22 cellular contexts compared by ENCODE assay signal in the genomic region with DNA sequence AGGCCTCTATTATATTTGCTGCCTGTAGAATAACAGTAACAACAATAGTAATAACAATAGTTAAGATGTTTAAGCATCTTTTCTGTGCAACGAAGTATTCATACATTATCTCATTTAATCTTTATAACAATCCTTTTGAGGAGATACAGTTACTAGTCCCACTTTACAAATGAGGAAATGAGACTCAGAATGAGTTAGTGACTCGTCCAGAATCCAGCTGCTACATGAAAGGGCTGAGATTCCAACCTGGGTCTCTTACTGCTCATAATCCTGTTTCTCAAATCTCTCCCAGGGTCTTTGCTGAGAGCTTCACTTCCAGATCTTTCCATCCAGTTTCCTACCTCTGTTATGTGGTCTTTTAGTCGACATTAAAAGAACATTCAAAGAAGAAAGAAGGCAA.
DNase-seq lines count a peak whose midpoint lies in the region; ATAC-seq, FAIRE-seq and TF ChIP-seq lines count a peak whose summit lies in the region.
"Had no signal": no experiment of that assay in that cellular context is flagged by ENCODE, and none has a peak within 500 bp of the region (broad histone marks: within the 10 kb centered on the region; RNA-seq: fewer than 3 reads in every experiment).

No MANE protein-coding gene starts in this region.

- no peaks in the 10 kb centered on the region for H4K20me1 ChIP-seq in smooth muscle cell (ENCODE audit: low read depth)
- H4K20me1 ChIP-seq: BLaER1 treated with 17β-estradiol and CSF1 and Interleukin-3, amounts not matched to agents 10 nM and 100 nM had no signal

- TF ChIP-seq CTCF in esophagus muscularis mucosa (IDR thresholded peaks at IDR 0.05), result no peak
- no peak for TF ChIP-seq CTCF in smooth muscle cell (IDR thresholded peaks at IDR 0.05; ENCODE audit: borderline replicate concordance, insufficient read depth, poor library complexity, severe bottlenecking)
- no peak for TF ChIP-seq CTCF in chondrocyte (IDR thresholded peaks at IDR 0.05)
- no peak for TF ChIP-seq CTCF in upper lobe of left lung (IDR thresholded peaks at IDR 0.05)

- H3K36me3 ChIP-seq in esophagus muscularis mucosa (no peaks in the 10 kb centered on the region), mesendoderm (ENCODE audit: control insufficient read depth, insufficient read depth, low read length) (no peaks in the 10 kb centered on the region), smooth muscle cell (ENCODE audit: low read depth) (no peaks in the 10 kb centered on the region), upper lobe of left lung (no peaks in the 10 kb centered on the region)

- no peak overlapping the region for H3K4me3 Mint-ChIP-seq in chondrocyte (ENCODE audit: unreplicated experiment)
- H3K4me3 Mint-ChIP-seq: B cell; CD4-positive, alpha-beta T cell; CD8-positive, alpha-beta T cell had no signal

- no peak for DNase-seq in GM12891 (ENCODE audit: insufficient read length, low spot score)
- DNase-seq in esophagus muscularis mucosa (ENCODE audit: extremely low spot score), result peak; percentile 19
- DNase-seq in mesendoderm, result no peak
- DNase-seq in smooth muscle cell (lab: John Stamatoyannopoulos, UW; ENCODE audit: unreplicated experiment), result no peak
- no peak for DNase-seq in chondrocyte (ENCODE audit: low spot score)
- no peak for DNase-seq in upper lobe of left lung
- DNase-seq: AML-193; Caco-2; Calu3; CD4-positive, alpha-beta T cell; CD8-positive, alpha-beta T cell; DMS79 treated with DMSO at 0.1 percent for 48 hours; GF-D8 had no signal

- peaks cover 1% of the 10 kb centered on the region for H3K36me3 Mint-ChIP-seq in chondrocyte (ENCODE audit: low read depth)
- H3K36me3 Mint-ChIP-seq: CD8-positive, alpha-beta T cell had no signal

- H3K4me3 ChIP-seq in esophagus muscularis mucosa (no peak overlapping the region), mesendoderm (ENCODE audit: low read length) (no peak overlapping the region), smooth muscle cell (no peak overlapping the region), upper lobe of left lung (no peak overlapping the region)
- H3K4me3 ChIP-seq: A549; BLaER1 treated with 17β-estradiol and CSF1 and Interleukin-3, amounts not matched to agents 10 nM and 100 nM had no signal

- no peak overlapping the region for H4K8ac ChIP-seq in mesendoderm (ENCODE audit: low read depth, low read length)

- H3K79me1 ChIP-seq in mesendoderm (ENCODE audit: low read length), result no peaks in the 10 kb centered on the region

- no peak overlapping the region for H3K27ac ChIP-seq in esophagus muscularis mucosa (replicated peaks in 1 of 4)
- H3K27ac ChIP-seq in mesendoderm (ENCODE audit: low read depth, low read length), result no peak overlapping the region
- no peak overlapping the region for H3K27ac ChIP-seq in smooth muscle cell (ENCODE audit: low read depth)
- no peak overlapping the region for H3K27ac ChIP-seq in upper lobe of left lung
- H3K27ac ChIP-seq: 22Rv1; A549; BLaER1 treated with 17β-estradiol and CSF1 and Interleukin-3, amounts not matched to agents 10 nM and 100 nM; C4-2B had no signal

- H3K27me3 ChIP-seq in esophagus muscularis mucosa (no peaks in the 10 kb centered on the region), mesendoderm (ENCODE audit: insufficient read depth, low read length, poor library complexity) (no peaks in the 10 kb centered on the region), smooth muscle cell (ENCODE audit: low read depth) (no peaks in the 10 kb centered on the region), upper lobe of left lung (no peaks in the 10 kb centered on the region)
- H3K27me3 ChIP-seq: BLaER1 treated with 17β-estradiol and CSF1 and Interleukin-3, amounts not matched to agents 10 nM and 100 nM had no signal

- H3K4me1 ChIP-seq in esophagus muscularis mucosa (no peaks in the 10 kb centered on the region), mesendoderm (ENCODE audit: control insufficient read depth, low read depth, low read length) (no peaks in the 10 kb centered on the region), smooth muscle cell (ENCODE audit: low read depth) (no peaks in the 10 kb centered on the region), upper lobe of left lung (no peaks in the 10 kb centered on the region)
- H3K4me1 ChIP-seq: A549; BLaER1 treated with 17β-estradiol and CSF1 and Interleukin-3, amounts not matched to agents 10 nM and 100 nM; Caco-2 had no signal

- H4K5ac ChIP-seq in mesendoderm (ENCODE audit: low read length), result no peak overlapping the region

- peak overlapping the region; percentile 1 for H3K56ac ChIP-seq in mesendoderm (ENCODE audit: low read length)

- H2AK5ac ChIP-seq in mesendoderm (ENCODE audit: low read length), result no peak overlapping the region

- no peak overlapping the region for H3K23ac ChIP-seq in mesendoderm (ENCODE audit: low read length)

- no peak overlapping the region for H3K4me2 ChIP-seq in mesendoderm (ENCODE audit: low read length)
- H3K4me2 ChIP-seq in smooth muscle cell, result no peak overlapping the region
- H3K4me2 ChIP-seq: A549; BLaER1 treated with 17β-estradiol and CSF1 and Interleukin-3, amounts not matched to agents 10 nM and 100 nM had no signal

- H3K9me3 Mint-ChIP-seq in chondrocyte (ENCODE audit: low read depth), result no peaks in the 10 kb centered on the region
- H3K9me3 Mint-ChIP-seq: CD4-positive, alpha-beta T cell; CD8-positive, alpha-beta T cell had no signal

- no peak for TF ChIP-seq EP300 in esophagus muscularis mucosa (IDR thresholded peaks at IDR 0.05)
- TF ChIP-seq EP300 in upper lobe of left lung (IDR thresholded peaks at IDR 0.05), result no peak

- FAIRE-seq in GM12891 (lab: Jason Lieb, UNC), result no peak
- FAIRE-seq: A549, D721Med, G401.6, GM19239 had no signal

- H3K9me3 ChIP-seq in esophagus muscularis mucosa (no peaks in the 10 kb centered on the region), smooth muscle cell (replicated peaks; ENCODE audit: low read depth) (no peaks in the 10 kb centered on the region), upper lobe of left lung (no peaks in the 10 kb centered on the region)
- H3K9me3 ChIP-seq: A549, Caco-2 had no signal

- ATAC-seq in HG03432 (IDR thresholded peaks at IDR 0.05; ENCODE audit: unreplicated experiment) (no peak), upper lobe of left lung (ENCODE audit: low FRiP score in 2 of 2) (no peak)
- ATAC-seq: A549; CD8-positive, alpha-beta T cell had no signal

- no peaks in the 10 kb centered on the region for H3F3A ChIP-seq in smooth muscle cell (ENCODE audit: low read depth)

- 83% methylated on average over 3 of the region's 3 CpGs for WGBS in esophagus muscularis mucosa
- WGBS in mesendoderm (ENCODE audit: extremely low coverage, insufficient coverage, low lambda C conversion rate), result no CpG with 5 or more reads among the region's 3 CpGs
- 70% methylated on average over 3 of the region's 3 CpGs for WGBS in smooth muscle cell (ENCODE audit: low lambda C conversion rate)
- 67% methylated on average over 3 of the region's 3 CpGs for WGBS in upper lobe of left lung, 2 donors

- no peak overlapping the region for H3K27ac Mint-ChIP-seq in chondrocyte (ENCODE audit: unreplicated experiment)
- H3K27ac Mint-ChIP-seq: B cell; CD4-positive, alpha-beta T cell; CD8-positive, alpha-beta T cell had no signal

- H3K4ac ChIP-seq in mesendoderm (ENCODE audit: low read depth, low read length), result no peak overlapping the region

- no peaks in the 10 kb centered on the region for H3K79me2 ChIP-seq in mesendoderm (ENCODE audit: control insufficient read depth, insufficient read depth, low read length)
- no peaks in the 10 kb centered on the region for H3K79me2 ChIP-seq in smooth muscle cell (ENCODE audit: low read depth)

- H3K9ac ChIP-seq in mesendoderm (ENCODE audit: low read length) (no peak overlapping the region), smooth muscle cell (ENCODE audit: low read depth) (no peak overlapping the region)
- H3K9ac ChIP-seq: BLaER1 treated with 17β-estradiol and CSF1 and Interleukin-3, amounts not matched to agents 10 nM and 100 nM had no signal

- TF ChIP-seq POLR2A in GM12891 (IDR thresholded peaks at IDR 0.05; ENCODE audit: low read depth, low read length) (no peak), esophagus muscularis mucosa (IDR thresholded peaks at IDR 0.05; ENCODE audit: low read depth) (no peak), upper lobe of left lung (IDR thresholded peaks at IDR 0.05) (no peak)

- H2BK120ac ChIP-seq in mesendoderm (ENCODE audit: low read depth, low read length), result no peak overlapping the region

- H3K18ac ChIP-seq in mesendoderm (ENCODE audit: low read length), result peak overlapping the region; percentile 12

- H3K4me1 Mint-ChIP-seq in chondrocyte (ENCODE audit: low read depth), result no peaks in the 10 kb centered on the region
- H3K4me1 Mint-ChIP-seq: B cell had no signal

- H2BK5ac ChIP-seq in mesendoderm (ENCODE audit: low read length), result no peak overlapping the region

- intact Hi-C loops in esophagus muscularis mucosa (cut with DNase I), result no loop called here

- H3K27me3 Mint-ChIP-seq in chondrocyte (ENCODE audit: low read depth), result peaks cover 23% of the 10 kb centered on the region

- H2BK15ac ChIP-seq in mesendoderm (replicated peaks; ENCODE audit: low read depth), result peak overlapping the region; percentile 4

- H2AFZ ChIP-seq in smooth muscle cell (ENCODE audit: low read depth), result peak overlapping the region; percentile 20

TF ChIP-seq in GM12891, 5 proteins besides CTCF, POLR2A, EP300 and RAD21:
- TF ChIP-seq POU2F2 (IDR thresholded peaks at IDR 0.05; ENCODE audit: low read depth, low read length), result no peak
- peak; percentile 70 for TF ChIP-seq SPI1 (IDR thresholded peaks at IDR 0.05; ENCODE audit: low read depth, low read length)
- TF ChIP-seq PAX5 (IDR thresholded peaks at IDR 0.05; ENCODE audit: insufficient read depth, low read length, severe bottlenecking), result no peak
